1 cellular context compared by ENCODE assay signal in the genomic region with DNA sequence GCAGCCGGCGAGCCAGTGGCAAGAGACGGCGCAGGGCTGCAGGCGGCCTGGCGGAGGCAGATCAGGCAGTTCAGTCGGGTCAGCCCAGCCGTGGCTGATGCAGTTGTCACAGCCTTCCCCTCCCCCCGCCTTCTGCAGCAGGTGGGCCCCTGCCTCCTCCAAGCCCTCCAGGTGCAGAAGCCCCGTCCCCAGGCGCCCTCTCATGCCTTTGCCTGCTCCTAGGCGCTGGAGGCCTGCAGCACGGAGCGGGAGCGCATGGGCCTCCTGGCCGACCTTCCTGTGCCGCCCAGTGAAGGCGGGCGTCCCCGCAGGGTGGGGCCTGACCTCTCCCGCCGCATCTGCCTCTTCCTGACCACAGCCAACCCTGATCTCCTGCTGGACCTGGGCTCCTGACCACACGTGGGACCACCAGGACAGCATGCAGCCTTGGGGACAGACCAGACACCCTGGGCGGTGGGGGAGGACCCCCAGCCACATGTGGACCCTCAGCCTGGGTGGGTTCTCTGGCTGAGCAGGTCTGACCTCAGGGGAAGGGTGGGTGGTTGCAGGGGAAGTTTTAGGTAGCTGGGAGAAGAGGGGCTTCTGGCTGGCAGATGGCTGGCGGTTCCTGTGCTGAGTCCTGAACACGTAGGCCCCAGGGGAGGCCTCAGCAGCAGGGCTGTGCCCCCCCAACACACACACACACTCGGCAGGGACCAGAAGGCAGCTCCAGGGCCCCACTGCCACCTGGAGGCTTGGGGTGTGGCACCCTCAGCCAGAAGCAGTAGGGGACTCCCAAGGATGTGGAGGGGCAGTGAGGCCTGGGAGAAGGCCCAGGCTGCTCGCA.
TF ChIP-seq lines count a peak whose summit lies in the region.

No MANE protein-coding gene starts in this region.

TF ChIP-seq in HEK293, 187 proteins besides CTCF, POLR2A, EP300 and RAD21 (continued from another document):
- TF ChIP-seq, protein P1, sequence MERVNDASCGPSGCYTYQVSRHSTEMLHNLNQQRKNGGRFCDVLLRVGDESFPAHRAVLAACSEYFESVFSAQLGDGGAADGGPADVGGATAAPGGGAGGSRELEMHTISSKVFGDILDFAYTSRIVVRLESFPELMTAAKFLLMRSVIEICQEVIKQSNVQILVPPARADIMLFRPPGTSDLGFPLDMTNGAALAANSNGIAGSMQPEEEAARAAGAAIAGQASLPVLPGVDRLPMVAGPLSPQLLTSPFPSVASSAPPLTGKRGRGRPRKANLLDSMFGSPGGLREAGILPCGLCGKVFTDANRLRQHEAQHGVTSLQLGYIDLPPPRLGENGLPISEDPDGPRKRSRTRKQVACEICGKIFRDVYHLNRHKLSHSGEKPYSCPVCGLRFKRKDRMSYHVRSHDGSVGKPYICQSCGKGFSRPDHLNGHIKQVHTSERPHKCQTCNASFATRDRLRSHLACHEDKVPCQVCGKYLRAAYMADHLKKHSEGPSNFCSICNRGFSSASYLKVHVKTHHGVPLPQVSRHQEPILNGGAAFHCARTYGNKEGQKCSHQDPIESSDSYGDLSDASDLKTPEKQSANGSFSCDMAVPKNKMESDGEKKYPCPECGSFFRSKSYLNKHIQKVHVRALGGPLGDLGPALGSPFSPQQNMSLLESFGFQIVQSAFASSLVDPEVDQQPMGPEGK (tag by site-specific recombination; IDR thresholded peaks at IDR 0.05), result no peak
- no peak for TF ChIP-seq ZNF596 (tag by site-specific recombination; IDR thresholded peaks at IDR 0.05)
- TF ChIP-seq EGR2 (tag by site-specific recombination; IDR thresholded peaks at IDR 0.05; ENCODE audit: low read depth), result no peak
- TF ChIP-seq, protein P2, sequence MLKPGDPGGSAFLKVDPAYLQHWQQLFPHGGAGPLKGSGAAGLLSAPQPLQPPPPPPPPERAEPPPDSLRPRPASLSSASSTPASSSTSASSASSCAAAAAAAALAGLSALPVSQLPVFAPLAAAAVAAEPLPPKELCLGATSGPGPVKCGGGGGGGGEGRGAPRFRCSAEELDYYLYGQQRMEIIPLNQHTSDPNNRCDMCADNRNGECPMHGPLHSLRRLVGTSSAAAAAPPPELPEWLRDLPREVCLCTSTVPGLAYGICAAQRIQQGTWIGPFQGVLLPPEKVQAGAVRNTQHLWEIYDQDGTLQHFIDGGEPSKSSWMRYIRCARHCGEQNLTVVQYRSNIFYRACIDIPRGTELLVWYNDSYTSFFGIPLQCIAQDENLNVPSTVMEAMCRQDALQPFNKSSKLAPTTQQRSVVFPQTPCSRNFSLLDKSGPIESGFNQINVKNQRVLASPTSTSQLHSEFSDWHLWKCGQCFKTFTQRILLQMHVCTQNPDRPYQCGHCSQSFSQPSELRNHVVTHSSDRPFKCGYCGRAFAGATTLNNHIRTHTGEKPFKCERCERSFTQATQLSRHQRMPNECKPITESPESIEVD (tag by site-specific recombination; IDR thresholded peaks at IDR 0.05), result no peak
- peak; percentile 84 for TF ChIP-seq ZIC2 (tag by site-specific recombination; IDR thresholded peaks at IDR 0.05)
